In the genomic region with DNA sequence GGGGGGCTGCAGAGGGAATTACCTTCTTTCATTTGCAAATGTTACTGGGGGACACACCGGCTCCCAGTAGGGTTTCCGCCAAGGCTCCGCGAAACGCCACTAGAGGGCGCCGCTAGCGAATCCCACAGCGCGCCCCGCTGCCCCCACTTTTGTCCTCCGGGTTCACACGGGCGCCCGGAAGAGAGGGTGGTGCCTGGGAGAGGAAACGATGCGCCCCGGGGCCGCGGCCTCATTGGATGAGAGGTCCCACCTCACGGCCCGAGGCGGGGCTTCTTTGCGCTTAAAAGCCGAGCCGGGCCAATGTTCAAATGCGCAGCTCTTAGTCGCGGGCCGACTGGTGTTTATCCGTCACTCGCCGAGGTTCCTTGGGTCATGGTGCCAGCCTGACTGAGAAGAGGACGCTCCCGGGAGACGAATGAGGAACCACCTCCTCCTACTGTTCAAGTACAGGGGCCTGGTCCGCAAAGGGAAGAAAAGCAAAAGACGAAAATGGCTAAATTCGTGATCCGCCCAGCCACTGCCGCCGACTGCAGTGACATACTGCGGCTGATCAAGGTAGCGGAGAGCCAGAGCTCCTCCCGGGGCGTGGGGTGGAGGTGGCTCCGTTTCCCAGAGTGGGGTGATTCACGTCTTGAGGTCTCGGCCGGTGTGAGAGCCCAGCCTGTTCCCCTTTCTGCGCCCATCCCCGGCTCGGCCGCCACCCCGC, we compare ENCODE assay signal across 8 cellular contexts. TPM values are rescaled to one million over a fixed set of nuclear protein-coding genes. Genes with fewer than 3 reads are reported as not detected.
DNase-seq lines count a peak whose midpoint lies in the region; ATAC-seq, FAIRE-seq and TF ChIP-seq lines count a peak whose summit lies in the region.

Gene SAT1, plus strand, starts transcription at position 311 of the 706 bp plus-strand sequence. Its CDS starts 179 bp downstream, at position 490.

- H3K4ac ChIP-seq in IMR-90 (ENCODE audit: low read depth, low read length): peak within 1 kb of the TSS; percentile 92

- no TSS peak for BruUV-seq in IMR-90 (replicated peaks; lab: Mats Ljungman, UMichigan)
- BruUV-seq in OCI-LY7 (replicated peaks; lab: Mats Ljungman, UMichigan): no TSS peak
- no TSS peak for BruUV-seq in endothelial cell of umbilical vein (replicated peaks; lab: Mats Ljungman, UMichigan)

- H3K27me3 ChIP-seq in IMR-90 (ENCODE audit: control insufficient read depth, insufficient read depth, low read length) (no peaks in the 10 kb centered on the region), endothelial cell of umbilical vein (ENCODE audit: control insufficient read depth in 2 of 2, insufficient read depth in 2 of 2, low read length in 2 of 2) (no peaks in the 10 kb centered on the region)

- TF ChIP-seq CTCF in IMR-90 (conservative IDR thresholded peaks at IDR 0.05; ENCODE audit: low read depth, low read length) (peak; percentile 69), OCI-LY7 (conservative IDR thresholded peaks at IDR 0.05; ENCODE audit: low read length) (peak; percentile 81), endothelial cell of umbilical vein (IDR thresholded peaks at IDR 0.05; ENCODE audit: extremely low read depth in 1 of 2, insufficient read depth in 1 of 2, low read depth in 1 of 2, low read length in 2 of 2) (peak; percentile 73 to 77)

- peak; percentile 85 for DNase-seq in DMS153 (lab: John Stamatoyannopoulos, UW)
- DNase-seq in IMR-90: peak; percentile 91
- DNase-seq in OCI-LY7 (ENCODE audit: low spot score): peak; percentile 95
- DNase-seq in activated T-cell treated with anti-CD3 and anti-CD28 coated beads for 1 hour (ENCODE audit: low read depth): peak; percentile 91
- DNase-seq in endothelial cell of umbilical vein (ENCODE audit: low read depth, low spot score): peak; percentile 92
- DNase-seq in middle frontal gyrus (ENCODE audit: extremely low spot score, low spot score): peak; percentile 78
- DNase-seq in stimulated activated CD8-positive, alpha-beta memory T cell treated with anti-CD3 and anti-CD28 coated beads, Interleukin-4, amount 100 ng/mL, for 1 hour (ENCODE audit: low read depth in 2 of 2, low spot score in 1 of 2): peak; percentile 81 to 86

- peak within 1 kb of the TSS; percentile 78 for H4K91ac ChIP-seq in IMR-90 (ENCODE audit: insufficient read depth, low read depth, low read length)

- POLR2A ChIA-PET in IMR-90 (lab: Charles Lee; ENCODE audit: unreplicated experiment) (interaction anchor here (0.6 to 1.3 kb wide), 5 partner anchors 87 to 120 kb away, joined by 3 to 5 read pairs (median 3); partner anchors contain the start of gene PRDX4), OCI-LY7 (lab: Charles Lee) (interaction anchor here (0.6 to 2.7 kb wide), 9 partner anchors 12 to 271 kb away, joined by 3 to 16 read pairs (median 3); no protein-coding TSS in a partner anchor), endothelial cell of umbilical vein (lab: Charles Lee) (interaction anchor here (0.6 to 3.2 kb wide), 25 partner anchors 10 to 271 kb away, joined by 3 to 92 read pairs (median 5); partner anchors contain the start of genes ACOT9, APOO, CXorf58 and EIF2S3)

- peak within 1 kb of the TSS; percentile 54 for H3K18ac ChIP-seq in IMR-90 (ENCODE audit: low read depth, low read length)

- H3K14ac ChIP-seq in IMR-90 (replicated peaks; ENCODE audit: low read depth, low read length): peak within 1 kb of the TSS; percentile 95

- 18% methylated on average over 17 of the region's 55 CpGs; no CpG with 5 or more reads in 1 of the 2 experiments for WGBS in IMR-90 (ENCODE audit: extremely low coverage in 2 of 2, insufficient read length in 1 of 2), 2 experiments

- dilution Hi-C loops in IMR-90 (cut with HindIII; ENCODE audit: low sequenced_read_pairs, unreplicated experiment): no loop called here
- dilution Hi-C loops in endothelial cell of umbilical vein (cut with MboI; ENCODE audit: extremely low pct_ligation_motif_present, low sequenced_read_pairs): no loop called here

- TF ChIP-seq POLR2A in IMR-90 (IDR thresholded peaks at IDR 0.05; ENCODE audit: low read depth, low read length) (peak; percentile 100), endothelial cell of umbilical vein (IDR thresholded peaks at IDR 0.05; ENCODE audit: low read depth, low read length) (peak; percentile 99)

- H2AK5ac ChIP-seq in IMR-90 (ENCODE audit: low read depth, low read length): peak within 1 kb of the TSS; percentile 45; the same call in 1 of the 2 replicates

- H2BK120ac ChIP-seq in IMR-90 (ENCODE audit: low read depth, low read length): peak within 1 kb of the TSS; percentile 83

- H3K4me3 ChIP-seq in IMR-90 (ENCODE audit: insufficient read depth, low read depth, low read length): peak within 1 kb of the TSS; percentile 74
- H3K4me3 ChIP-seq in OCI-LY7 (ENCODE audit: low read depth, low read length, poor library complexity, severe bottlenecking): peak within 1 kb of the TSS; percentile 89
- peak within 1 kb of the TSS; percentile 56 to 90 (median 67) for H3K4me3 ChIP-seq in endothelial cell of umbilical vein (replicated peaks in 1 of 3; ENCODE audit: insufficient read depth in 1 of 3, low read depth in 1 of 3, low read length in 3 of 3)

- ATAC-seq in GM21528 (IDR thresholded peaks at IDR 0.05; ENCODE audit: low FRiP score, unreplicated experiment): peak; percentile 82
- ATAC-seq in IMR-90 (ENCODE audit: low read depth): peak; percentile 92

- peak within 1 kb of the TSS; percentile 41; the same call in 1 of the 2 replicates for H4K5ac ChIP-seq in IMR-90 (ENCODE audit: low read depth, low read length)

- H3K4me1 ChIP-seq in IMR-90 (ENCODE audit: control insufficient read depth, insufficient read depth, low read length): no peaks in the 10 kb centered on the region; the same call in 1 of the 2 replicates
- peaks cover 26% of the 10 kb centered on the region for H3K4me1 ChIP-seq in OCI-LY7 (ENCODE audit: insufficient read depth, low read length, poor library complexity, severe bottlenecking)
- H3K4me1 ChIP-seq in endothelial cell of umbilical vein (ENCODE audit: control insufficient read depth, extremely low read depth, insufficient read depth, low read length): peaks cover 23% of the 10 kb centered on the region

- peak within 1 kb of the TSS; percentile 86 for H3K56ac ChIP-seq in IMR-90 (ENCODE audit: extremely low read depth, insufficient read depth, low read length)

- H3K9me1 ChIP-seq in IMR-90 (ENCODE audit: insufficient read depth, low read length) (no peaks in the 10 kb centered on the region), endothelial cell of umbilical vein (replicated peaks; ENCODE audit: control insufficient read depth, extremely low read depth, insufficient read depth, low read length) (no peaks in the 10 kb centered on the region)

- H3K23ac ChIP-seq in IMR-90 (ENCODE audit: low read depth, low read length): peak within 1 kb of the TSS; percentile 84

- TF ChIP-seq RAD21 in IMR-90 (IDR thresholded peaks at IDR 0.05; ENCODE audit: low read length): peak; percentile 58

- H4K20me1 ChIP-seq in IMR-90 (ENCODE audit: insufficient read depth, low read length) (peaks cover 3% of the 10 kb centered on the region; the same call in 1 of the 2 replicates), OCI-LY7 (ENCODE audit: insufficient read depth, low read length) (no peaks in the 10 kb centered on the region), endothelial cell of umbilical vein (replicated peaks; ENCODE audit: control insufficient read depth, extremely low read depth, insufficient read depth, low read length) (no peaks in the 10 kb centered on the region)

- H4K8ac ChIP-seq in IMR-90 (ENCODE audit: low read depth in 2 of 2, low read length in 2 of 2): peak within 1 kb of the TSS; percentile 43 to 78; a peak in 2 of 4 replicates

- H3K79me1 ChIP-seq in IMR-90 (ENCODE audit: low read depth in 1 of 2, low read length in 2 of 2): peaks cover 0 to 5% of the 10 kb centered on the region in 2 experiments; a peak in 2 of 4 replicates

- H2AFZ ChIP-seq in IMR-90 (replicated peaks; ENCODE audit: low read length, poor library complexity) (peak within 1 kb of the TSS; percentile 91), OCI-LY7 (ENCODE audit: low read length) (peak within 1 kb of the TSS; percentile 82), endothelial cell of umbilical vein (ENCODE audit: low read depth, low read length) (peak within 1 kb of the TSS; percentile 45)

- CTCF ChIA-PET in IMR-90 (lab: Yijun Ruan, JAX): interaction anchor here (0.5 to 4.6 kb wide), 5 partner anchors 108 to 118 kb away, joined by 3 to 34 read pairs (median 3); no protein-coding TSS in a partner anchor
- CTCF ChIA-PET in OCI-LY7 (lab: Charles Lee; ENCODE audit: unreplicated experiment): interaction anchor here (2.6 kb wide), 1 partner anchor 119 kb away, joined by 16 read pairs; no protein-coding TSS in a partner anchor
- CTCF ChIA-PET in endothelial cell of umbilical vein (lab: Charles Lee): interaction anchor here (0.6 to 4.6 kb wide), 15 partner anchors 14 to 271 kb away, joined by 3 to 132 read pairs (median 3); partner anchors contain the start of gene EIF2S3

- H3K4me2 ChIP-seq in IMR-90 (ENCODE audit: low read depth, low read length) (peak within 1 kb of the TSS; percentile 97), OCI-LY7 (ENCODE audit: low read length) (peak within 1 kb of the TSS; percentile 84), endothelial cell of umbilical vein (ENCODE audit: insufficient read depth, low read length) (peak within 1 kb of the TSS; percentile 92)

- peak; percentile 81 for FAIRE-seq in endothelial cell of umbilical vein (lab: Jason Lieb, UNC)

- H3K79me2 ChIP-seq in OCI-LY7 (ENCODE audit: insufficient read depth, low read depth, low read length): peaks cover 12% of the 10 kb centered on the region; the same call in 1 of the 2 replicates
- peaks cover 20% of the 10 kb centered on the region for H3K79me2 ChIP-seq in endothelial cell of umbilical vein (ENCODE audit: control insufficient read depth, insufficient read depth, low read length)

- H3K36me3 ChIP-seq in IMR-90 (ENCODE audit: control insufficient read depth, insufficient read depth, low read length): peaks cover 2% of the 10 kb centered on the region; the same call in 1 of the 2 replicates
- peaks cover 17% of the 10 kb centered on the region for H3K36me3 ChIP-seq in OCI-LY7 (ENCODE audit: insufficient read depth, low read length)
- peaks cover 2 to 3% of the 10 kb centered on the region in 2 experiments for H3K36me3 ChIP-seq in endothelial cell of umbilical vein (ENCODE audit: control insufficient read depth in 2 of 2, extremely low read depth in 1 of 2, insufficient read depth in 2 of 2, low read length in 2 of 2)

- H2BK5ac ChIP-seq in IMR-90 (ENCODE audit: low read depth, low read length, poor library complexity, severe bottlenecking): peak within 1 kb of the TSS; percentile 81

- in situ Hi-C loops in IMR-90 (cut with MboI; ENCODE audit: low sequenced_read_pairs): loop anchor here (10.0 kb wide), 1 partner anchor 122 kb away; the partner anchor contains the start of genes APOO and CXorf58

- H3K27ac ChIP-seq in IMR-90 (ENCODE audit: insufficient read depth, low read length): peak within 1 kb of the TSS; percentile 78
- H3K27ac ChIP-seq in OCI-LY7 (ENCODE audit: low read depth, low read length, poor library complexity, severe bottlenecking): peak within 1 kb of the TSS; percentile 59
- H3K27ac ChIP-seq in endothelial cell of umbilical vein (ENCODE audit: insufficient read depth, low read depth, low read length): peak within 1 kb of the TSS; percentile 84

- H2BK15ac ChIP-seq in IMR-90 (ENCODE audit: low read depth, low read length): peak within 1 kb of the TSS; percentile 85; the same call in 1 of the 3 replicates

- H3K9me2 ChIP-seq in OCI-LY7 (ENCODE audit: insufficient read depth, low read length): no peaks in the 10 kb centered on the region

- H3K9ac ChIP-seq in IMR-90 (ENCODE audit: low read depth, low read length): peak within 1 kb of the TSS; percentile 81
- peak within 1 kb of the TSS; percentile 93 for H3K9ac ChIP-seq in endothelial cell of umbilical vein (replicated peaks; ENCODE audit: extremely low read depth, insufficient read depth, low read length)

- H3K9me3 ChIP-seq in IMR-90 (ENCODE audit: control insufficient read depth, insufficient read depth, low read length): no peaks in the 10 kb centered on the region
- H3K9me3 ChIP-seq in OCI-LY7 (ENCODE audit: low read length): no peaks in the 10 kb centered on the region
- H3K9me3 ChIP-seq in endothelial cell of umbilical vein (replicated peaks; ENCODE audit: control insufficient read depth, insufficient read depth, low read length): no peaks in the 10 kb centered on the region

- H2BK20ac ChIP-seq in IMR-90 (ENCODE audit: low read depth, low read length): no peak within 1 kb of the TSS; the same call in 1 of the 2 replicates

- H2AK9ac ChIP-seq in IMR-90 (replicated peaks; ENCODE audit: low read depth, low read length, poor library complexity): peak within 1 kb of the TSS; percentile 95

- intact Hi-C loops in IMR-90 (cut with micrococcal nuclease) (loop anchor here (1.0 to 5.0 kb wide), 3 partner anchors 119 to 269 kb away; partner anchors contain the start of genes EIF2S3 and KLHL15), OCI-LY7 (cut with micrococcal nuclease; ENCODE audit: unreplicated experiment) (loop anchor here (1.0 to 2.0 kb wide), 3 partner anchors 27 to 272 kb away; partner anchors contain the start of gene EIF2S3), endothelial cell of umbilical vein (cut with micrococcal nuclease) (loop anchor here (1.0 to 10.0 kb wide), 6 partner anchors 21 to 272 kb away; partner anchors contain the start of genes EIF2S3 and KLHL15)

RNA-seq across cellular contexts. Expression of gene SAT1, which starts in this region (rescaled TPM):
- 55.9 and 112 TPM in 2 replicates for total RNA-seq in IMR-90 (2012; rRNA removed)
- polyA plus RNA-seq in IMR-90 (2012; rRNA removed): 92.8 and 99.1 TPM in 2 replicates
- polyA plus RNA-seq in IMR-90 (2012; cell fraction: cytosol; rRNA removed): 19.5 and 34.3 TPM in 2 replicates
- polyA plus RNA-seq in IMR-90 (2012; cell fraction: nucleus; rRNA removed; ENCODE audit: low replicate concordance): 284 and 1,941 TPM in 2 replicates
- total RNA-seq in OCI-LY7 (2014; rRNA removed; shearing (Covaris generic)): 46.9 and 75.9 TPM in 2 replicates
- total RNA-seq in OCI-LY7 (2022): 50.7 and 56.8 TPM in 2 replicates
- total RNA-seq in endothelial cell of umbilical vein: 256 and 289 TPM in 2 replicates
- 264 and 526 TPM in 2 replicates for polyA plus RNA-seq in endothelial cell of umbilical vein
- 181 and 234 TPM in 2 replicates for polyA plus RNA-seq in endothelial cell of umbilical vein (2011; cell fraction: cytosol; rRNA removed)
- 3,716 and 6,543 TPM in 2 replicates for polyA plus RNA-seq in endothelial cell of umbilical vein (2011; cell fraction: nucleus; rRNA removed)
- 485 and 1,166 TPM in 2 replicates for polyA plus RNA-seq in endothelial cell of umbilical vein (2012)
- 186 and 341 TPM in 2 replicates for polyA minus RNA-seq in endothelial cell of umbilical vein
- 23.6 TPM for polyA minus RNA-seq in endothelial cell of umbilical vein (2011; cell fraction: cytosol; rRNA and poly(A)+ RNA removed)
- polyA minus RNA-seq in endothelial cell of umbilical vein (2011; cell fraction: nucleus; rRNA and poly(A)+ RNA removed): 856 and 1,169 TPM in 2 replicates

Comparison
In these comparisons a context has a peak if more than half of its experiments do, and no peak if none do; other contexts are left out.
1. Peak in every context shown above with its lines: DNase-seq, ATAC-seq, H3K4me3 ChIP-seq and H3K27ac ChIP-seq.